ENCODE assay signal across 8 cellular contexts in genomic region chr21:37220433-37220980, GRCh38. TPM values are rescaled to one million over a fixed set of nuclear protein-coding genes. Genes with fewer than 3 reads are reported as not detected.
DNase-seq lines count a peak whose midpoint lies in the region; ATAC-seq and TF ChIP-seq lines count a peak whose summit lies in the region.

No MANE protein-coding gene starts in this region.

- ATAC-seq in GM19043 (IDR thresholded peaks at IDR 0.05; ENCODE audit: low read depth, unreplicated experiment) (peak; percentile 24), HG03159 (IDR thresholded peaks at IDR 0.05; ENCODE audit: unreplicated experiment) (peak; percentile 14), right cardiac atrium (peak; percentile 74 to 75)

- peaks cover 0 to 27% (median 3%) of the 10 kb centered on the region in 3 donors for H3K36me3 Mint-ChIP-seq in CD8-positive, alpha-beta memory T cell

- H3K27ac ChIP-seq in CD8-positive, alpha-beta memory T cell (ENCODE audit: low read depth, low read length): peak overlapping the region; percentile 78
- H3K27ac ChIP-seq in adipose tissue (ENCODE audit: low read depth, low read length) (peak overlapping the region; percentile 15), right cardiac atrium (ENCODE audit: low read length) (peak overlapping the region; percentile 48), sigmoid colon (peak overlapping the region; percentile 74 to 87 (median 78))

- intact Hi-C loops in right cardiac atrium (cut with DNase I): loop anchor here in 1 of 4 donors (10.0 kb wide), 1 partner anchor 144 kb away; the partner anchor contains the start of gene DYRK1A
- intact Hi-C loops in sigmoid colon (cut with DNase I): loop anchor here (5.0 kb wide), 2 partner anchors 47 to 147 kb away; partner anchors contain the start of genes DYRK1A and VPS26C

- TF ChIP-seq POLR2A in sigmoid colon (IDR thresholded peaks at IDR 0.05): no peak

- no peaks in the 10 kb centered on the region for H3K9me3 ChIP-seq in CD8-positive, alpha-beta memory T cell (ENCODE audit: low read length)
- H3K9me3 ChIP-seq in right cardiac atrium (ENCODE audit: control insufficient read depth, low read length) (no peaks in the 10 kb centered on the region), sigmoid colon (no peaks in the 10 kb centered on the region)

- no peaks in the 10 kb centered on the region for H3K36me3 ChIP-seq in CD8-positive, alpha-beta memory T cell (ENCODE audit: insufficient read depth, low read length)
- H3K36me3 ChIP-seq in sigmoid colon: peaks cover 5 to 28% (median 17%) of the 10 kb centered on the region in 4 donors

- H3K27ac Mint-ChIP-seq in CD8-positive, alpha-beta memory T cell: peak overlapping the region; percentile 86 to 98 (median 95)

- H3K4me1 ChIP-seq in CD8-positive, alpha-beta memory T cell (ENCODE audit: insufficient read depth, low read length): peaks cover 34% of the 10 kb centered on the region
- H3K4me1 ChIP-seq in right cardiac atrium (ENCODE audit: control insufficient read depth, insufficient read depth, low read length): no peaks in the 10 kb centered on the region
- H3K4me1 ChIP-seq in sigmoid colon: peaks cover 0 to 9% (median 6%) of the 10 kb centered on the region in 4 donors

- 1 to 2% (median 1%) methylated on average over 35 of the region's 35 CpGs for WGBS in adipose tissue, 3 donors
- 2% methylated on average over 35 of the region's 35 CpGs for WGBS in right cardiac atrium
- 5 to 11% methylated on average over 35 of the region's 35 CpGs for WGBS in sigmoid colon, 2 donors

- CTCF ChIA-PET in CD8-positive, alpha-beta memory T cell (lab: Charles Lee): interaction anchor here (0.7 to 1.2 kb wide), 6 partner anchors 9 to 390 kb away, joined by 3 to 5 read pairs (median 4); no protein-coding TSS in a partner anchor

- peak in 3 of 5 donors; percentile 24 to 47 (median 38) for DNase-seq in CD8-positive, alpha-beta memory T cell
- DNase-seq in OCI-M1 (lab: John Stamatoyannopoulos, UW) (peak; percentile 92), right cardiac atrium (no peak), sigmoid colon (peak; percentile 70), 8988T (no peak)

- H3K27me3 ChIP-seq in CD8-positive, alpha-beta memory T cell (ENCODE audit: insufficient read depth, low read length, poor library complexity, severe bottlenecking): no peaks in the 10 kb centered on the region
- no peaks in the 10 kb centered on the region for H3K27me3 ChIP-seq in right cardiac atrium (ENCODE audit: control insufficient read depth, insufficient read depth)
- H3K27me3 ChIP-seq in sigmoid colon: no peaks in the 10 kb centered on the region

- H3K4me3 Mint-ChIP-seq in CD8-positive, alpha-beta memory T cell: peak overlapping the region; percentile 87 to 98 (median 94)

- POLR2A ChIA-PET in CD8-positive, alpha-beta memory T cell (lab: Charles Lee): interaction anchor here (0.9 to 1.9 kb wide), 2 partner anchors 47 to 343 kb away, joined by 4 to 5 read pairs; partner anchors contain the start of gene VPS26C

- peak overlapping the region; percentile 71 for H3K4me3 ChIP-seq in CD8-positive, alpha-beta memory T cell (ENCODE audit: low read length)
- H3K4me3 ChIP-seq in right cardiac atrium (ENCODE audit: low read length): peak overlapping the region; percentile 42
- peak overlapping the region; percentile 51 to 65 (median 60) for H3K4me3 ChIP-seq in sigmoid colon

- H3K4me1 Mint-ChIP-seq in CD8-positive, alpha-beta memory T cell: peaks cover 43 to 54% (median 53%) of the 10 kb centered on the region in 3 donors

- TF ChIP-seq CTCF in sigmoid colon (IDR thresholded peaks at IDR 0.05): no peak

- TF ChIP-seq EP300 in sigmoid colon (IDR thresholded peaks at IDR 0.05): no peak

- no peaks in the 10 kb centered on the region for H3K9me3 Mint-ChIP-seq in CD8-positive, alpha-beta memory T cell

- H3K27me3 Mint-ChIP-seq in CD8-positive, alpha-beta memory T cell: no peaks in the 10 kb centered on the region

RNA-seq across cellular contexts. Expression of gene VPS26C, which starts 46.6 kb away (rescaled TPM):
- total RNA-seq in CD8-positive, alpha-beta memory T cell: 10 to 100 TPM; 59.1 to 62.7 TPM
- polyA plus RNA-seq in CD8-positive, alpha-beta memory T cell: 82.0 TPM
- polyA plus RNA-seq in adipose tissue (10 to 100 TPM; 16.7 to 32.5 (median 23.7) TPM), right cardiac atrium (19.4 TPM), sigmoid colon (10 to 100 TPM; 34.2 to 71.2 (median 39.0) TPM)
- total RNA-seq in right cardiac atrium (10 to 100 TPM; 36.7 to 40.7 (median 39.5) TPM), sigmoid colon (10 to 100 TPM; 47.1 to 71.7 (median 55.8) TPM)

Comparison
In these comparisons a context has a peak if more than half of its experiments do, and no peak if none do; other contexts are left out.
1. DNase-seq: peak in CD8-positive, alpha-beta memory T cell (3 of 5), OCI-M1 (single experiment) and sigmoid colon (single experiment); none in right cardiac atrium (0 of 3) and 8988T (single experiment).
2. H3K27ac ChIP-seq: peak in every context shown above with its lines; median percentile 78 in CD8-positive, alpha-beta memory T cell; 78 in sigmoid colon; 48 in right cardiac atrium; 15 in adipose tissue.
3. ATAC-seq: peak in every context shown above with its lines; median percentile 74 in right cardiac atrium; 24 in GM19043; 14 in HG03159.
4. Peak in every context shown above with its lines, with median percentiles within 50 percentile points of each other: H3K4me3 ChIP-seq.